In genomic region chr12:57904848-57905811, GRCh38 we compare ENCODE assay signal across 1 cellular context.
TF ChIP-seq lines count a peak whose summit lies in the region.

No MANE protein-coding gene starts in this region.

TF ChIP-seq in GM12878, 131 proteins besides CTCF, POLR2A, EP300 and RAD21 (continued from another document and continues in another):
- TF ChIP-seq E4F1 (IDR thresholded peaks at IDR 0.05; ENCODE audit: borderline replicate concordance, partially characterized antibody) (no peak), ZSCAN29 (IDR thresholded peaks at IDR 0.05) (0 out of 2 replicates have a peak, but pooled peaks have one; percentile 46), ZNF592 (IDR thresholded peaks at IDR 0.05) (peak; percentile 93), CBX3 (IDR thresholded peaks at IDR 0.05; ENCODE audit: borderline replicate concordance, low read depth) (no peak), SMAD5 (IDR thresholded peaks at IDR 0.05; ENCODE audit: low read depth) (no peak), IKZF1 (conservative IDR thresholded peaks at IDR 0.05) (peak; percentile 62), ZNF217 (IDR thresholded peaks at IDR 0.05) (no peak), RCOR1 (conservative IDR thresholded peaks at IDR 0.05; ENCODE audit: low read depth, low read length) (no peak), TAF1 (IDR thresholded peaks at IDR 0.05; ENCODE audit: borderline replicate concordance, low read depth, low read length) (no peak), FOXM1 (IDR thresholded peaks at IDR 0.05; ENCODE audit: low read depth, low read length) (peak; percentile 91), POLR2AphosphoS5 (IDR thresholded peaks at IDR 0.05; ENCODE audit: low read length) (no peak), MAX (IDR thresholded peaks at IDR 0.05; ENCODE audit: low read depth, low read length) (peak; percentile 48; the same call in 1 of the 2 replicates), ZNF274 (IDR thresholded peaks at IDR 0.05; ENCODE audit: insufficient read depth, insufficient read length) (no peak), KAT2A (conservative IDR thresholded peaks at IDR 0.05; ENCODE audit: control insufficient read depth, low read depth, low read length) (no peak), ATF7 (IDR thresholded peaks at IDR 0.05; ENCODE audit: low read depth) (0 out of 2 replicates have a peak, but pooled peaks have one; percentile 12), CREM (IDR thresholded peaks at IDR 0.05; ENCODE audit: low read depth) (peak; percentile 30; the same call in 1 of the 2 replicates), MYB (IDR thresholded peaks at IDR 0.05; ENCODE audit: borderline replicate concordance, low read depth, low read length) (no peak), ZNF24 (IDR thresholded peaks at IDR 0.05) (no peak), ZZZ3 (IDR thresholded peaks at IDR 0.05; ENCODE audit: control insufficient read depth, insufficient read length, low read depth) (no peak), MTA3 (IDR thresholded peaks at IDR 0.05; ENCODE audit: borderline replicate concordance, low read length) (no peak), EED (IDR thresholded peaks at IDR 0.05; ENCODE audit: low read depth) (0 out of 2 replicates have a peak, but pooled peaks have one; percentile 50), CBX5 (IDR thresholded peaks at IDR 0.05; ENCODE audit: low read depth) (0 out of 2 replicates have a peak, but pooled peaks have one; percentile 29), CHD1 (IDR thresholded peaks at IDR 0.05; ENCODE audit: low read depth, low read length) (no peak), BACH1 (IDR thresholded peaks at IDR 0.05; ENCODE audit: borderline replicate concordance) (no peak), NR2C1 (IDR thresholded peaks at IDR 0.05) (no peak)
- TF ChIP-seq, protein P1, sequence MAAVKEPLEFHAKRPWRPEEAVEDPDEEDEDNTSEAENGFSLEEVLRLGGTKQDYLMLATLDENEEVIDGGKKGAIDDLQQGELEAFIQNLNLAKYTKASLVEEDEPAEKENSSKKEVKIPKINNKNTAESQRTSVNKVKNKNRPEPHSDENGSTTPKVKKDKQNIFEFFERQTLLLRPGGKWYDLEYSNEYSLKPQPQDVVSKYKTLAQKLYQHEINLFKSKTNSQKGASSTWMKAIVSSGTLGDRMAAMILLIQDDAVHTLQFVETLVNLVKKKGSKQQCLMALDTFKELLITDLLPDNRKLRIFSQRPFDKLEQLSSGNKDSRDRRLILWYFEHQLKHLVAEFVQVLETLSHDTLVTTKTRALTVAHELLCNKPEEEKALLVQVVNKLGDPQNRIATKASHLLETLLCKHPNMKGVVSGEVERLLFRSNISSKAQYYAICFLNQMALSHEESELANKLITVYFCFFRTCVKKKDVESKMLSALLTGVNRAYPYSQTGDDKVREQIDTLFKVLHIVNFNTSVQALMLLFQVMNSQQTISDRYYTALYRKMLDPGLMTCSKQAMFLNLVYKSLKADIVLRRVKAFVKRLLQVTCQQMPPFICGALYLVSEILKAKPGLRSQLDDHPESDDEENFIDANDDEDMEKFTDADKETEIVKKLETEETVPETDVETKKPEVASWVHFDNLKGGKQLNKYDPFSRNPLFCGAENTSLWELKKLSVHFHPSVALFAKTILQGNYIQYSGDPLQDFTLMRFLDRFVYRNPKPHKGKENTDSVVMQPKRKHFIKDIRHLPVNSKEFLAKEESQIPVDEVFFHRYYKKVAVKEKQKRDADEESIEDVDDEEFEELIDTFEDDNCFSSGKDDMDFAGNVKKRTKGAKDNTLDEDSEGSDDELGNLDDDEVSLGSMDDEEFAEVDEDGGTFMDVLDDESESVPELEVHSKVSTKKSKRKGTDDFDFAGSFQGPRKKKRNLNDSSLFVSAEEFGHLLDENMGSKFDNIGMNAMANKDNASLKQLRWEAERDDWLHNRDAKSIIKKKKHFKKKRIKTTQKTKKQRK (IDR thresholded peaks at IDR 0.05; ENCODE audit: low read depth, low read length), result no peak
- TF ChIP-seq, protein P2, sequence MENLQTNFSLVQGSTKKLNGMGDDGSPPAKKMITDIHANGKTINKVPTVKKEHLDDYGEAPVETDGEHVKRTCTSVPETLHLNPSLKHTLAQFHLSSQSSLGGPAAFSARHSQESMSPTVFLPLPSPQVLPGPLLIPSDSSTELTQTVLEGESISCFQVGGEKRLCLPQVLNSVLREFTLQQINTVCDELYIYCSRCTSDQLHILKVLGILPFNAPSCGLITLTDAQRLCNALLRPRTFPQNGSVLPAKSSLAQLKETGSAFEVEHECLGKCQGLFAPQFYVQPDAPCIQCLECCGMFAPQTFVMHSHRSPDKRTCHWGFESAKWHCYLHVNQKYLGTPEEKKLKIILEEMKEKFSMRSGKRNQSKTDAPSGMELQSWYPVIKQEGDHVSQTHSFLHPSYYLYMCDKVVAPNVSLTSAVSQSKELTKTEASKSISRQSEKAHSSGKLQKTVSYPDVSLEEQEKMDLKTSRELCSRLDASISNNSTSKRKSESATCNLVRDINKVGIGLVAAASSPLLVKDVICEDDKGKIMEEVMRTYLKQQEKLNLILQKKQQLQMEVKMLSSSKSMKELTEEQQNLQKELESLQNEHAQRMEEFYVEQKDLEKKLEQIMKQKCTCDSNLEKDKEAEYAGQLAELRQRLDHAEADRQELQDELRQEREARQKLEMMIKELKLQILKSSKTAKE (IDR thresholded peaks at IDR 0.05; ENCODE audit: low read depth, poor library complexity, severe bottlenecking), result peak; percentile 47
- TF ChIP-seq, protein P3, sequence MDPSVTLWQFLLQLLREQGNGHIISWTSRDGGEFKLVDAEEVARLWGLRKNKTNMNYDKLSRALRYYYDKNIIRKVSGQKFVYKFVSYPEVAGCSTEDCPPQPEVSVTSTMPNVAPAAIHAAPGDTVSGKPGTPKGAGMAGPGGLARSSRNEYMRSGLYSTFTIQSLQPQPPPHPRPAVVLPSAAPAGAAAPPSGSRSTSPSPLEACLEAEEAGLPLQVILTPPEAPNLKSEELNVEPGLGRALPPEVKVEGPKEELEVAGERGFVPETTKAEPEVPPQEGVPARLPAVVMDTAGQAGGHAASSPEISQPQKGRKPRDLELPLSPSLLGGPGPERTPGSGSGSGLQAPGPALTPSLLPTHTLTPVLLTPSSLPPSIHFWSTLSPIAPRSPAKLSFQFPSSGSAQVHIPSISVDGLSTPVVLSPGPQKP (IDR thresholded peaks at IDR 0.05; ENCODE audit: low read depth, low read length), result no peak
- TF ChIP-seq, protein P4, sequence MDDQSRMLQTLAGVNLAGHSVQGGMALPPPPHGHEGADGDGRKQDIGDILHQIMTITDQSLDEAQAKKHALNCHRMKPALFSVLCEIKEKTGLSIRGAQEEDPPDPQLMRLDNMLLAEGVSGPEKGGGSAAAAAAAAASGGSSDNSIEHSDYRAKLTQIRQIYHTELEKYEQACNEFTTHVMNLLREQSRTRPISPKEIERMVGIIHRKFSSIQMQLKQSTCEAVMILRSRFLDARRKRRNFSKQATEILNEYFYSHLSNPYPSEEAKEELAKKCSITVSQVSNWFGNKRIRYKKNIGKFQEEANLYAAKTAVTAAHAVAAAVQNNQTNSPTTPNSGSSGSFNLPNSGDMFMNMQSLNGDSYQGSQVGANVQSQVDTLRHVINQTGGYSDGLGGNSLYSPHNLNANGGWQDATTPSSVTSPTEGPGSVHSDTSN (IDR thresholded peaks at IDR 0.05; ENCODE audit: insufficient replicate concordance, low read depth, low read length), result no peak
- TF ChIP-seq, protein P5, sequence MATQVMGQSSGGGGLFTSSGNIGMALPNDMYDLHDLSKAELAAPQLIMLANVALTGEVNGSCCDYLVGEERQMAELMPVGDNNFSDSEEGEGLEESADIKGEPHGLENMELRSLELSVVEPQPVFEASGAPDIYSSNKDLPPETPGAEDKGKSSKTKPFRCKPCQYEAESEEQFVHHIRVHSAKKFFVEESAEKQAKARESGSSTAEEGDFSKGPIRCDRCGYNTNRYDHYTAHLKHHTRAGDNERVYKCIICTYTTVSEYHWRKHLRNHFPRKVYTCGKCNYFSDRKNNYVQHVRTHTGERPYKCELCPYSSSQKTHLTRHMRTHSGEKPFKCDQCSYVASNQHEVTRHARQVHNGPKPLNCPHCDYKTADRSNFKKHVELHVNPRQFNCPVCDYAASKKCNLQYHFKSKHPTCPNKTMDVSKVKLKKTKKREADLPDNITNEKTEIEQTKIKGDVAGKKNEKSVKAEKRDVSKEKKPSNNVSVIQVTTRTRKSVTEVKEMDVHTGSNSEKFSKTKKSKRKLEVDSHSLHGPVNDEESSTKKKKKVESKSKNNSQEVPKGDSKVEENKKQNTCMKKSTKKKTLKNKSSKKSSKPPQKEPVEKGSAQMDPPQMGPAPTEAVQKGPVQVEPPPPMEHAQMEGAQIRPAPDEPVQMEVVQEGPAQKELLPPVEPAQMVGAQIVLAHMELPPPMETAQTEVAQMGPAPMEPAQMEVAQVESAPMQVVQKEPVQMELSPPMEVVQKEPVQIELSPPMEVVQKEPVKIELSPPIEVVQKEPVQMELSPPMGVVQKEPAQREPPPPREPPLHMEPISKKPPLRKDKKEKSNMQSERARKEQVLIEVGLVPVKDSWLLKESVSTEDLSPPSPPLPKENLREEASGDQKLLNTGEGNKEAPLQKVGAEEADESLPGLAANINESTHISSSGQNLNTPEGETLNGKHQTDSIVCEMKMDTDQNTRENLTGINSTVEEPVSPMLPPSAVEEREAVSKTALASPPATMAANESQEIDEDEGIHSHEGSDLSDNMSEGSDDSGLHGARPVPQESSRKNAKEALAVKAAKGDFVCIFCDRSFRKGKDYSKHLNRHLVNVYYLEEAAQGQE (IDR thresholded peaks at IDR 0.05; ENCODE audit: low read depth, low read length), result no peak
- TF ChIP-seq, protein P6, sequence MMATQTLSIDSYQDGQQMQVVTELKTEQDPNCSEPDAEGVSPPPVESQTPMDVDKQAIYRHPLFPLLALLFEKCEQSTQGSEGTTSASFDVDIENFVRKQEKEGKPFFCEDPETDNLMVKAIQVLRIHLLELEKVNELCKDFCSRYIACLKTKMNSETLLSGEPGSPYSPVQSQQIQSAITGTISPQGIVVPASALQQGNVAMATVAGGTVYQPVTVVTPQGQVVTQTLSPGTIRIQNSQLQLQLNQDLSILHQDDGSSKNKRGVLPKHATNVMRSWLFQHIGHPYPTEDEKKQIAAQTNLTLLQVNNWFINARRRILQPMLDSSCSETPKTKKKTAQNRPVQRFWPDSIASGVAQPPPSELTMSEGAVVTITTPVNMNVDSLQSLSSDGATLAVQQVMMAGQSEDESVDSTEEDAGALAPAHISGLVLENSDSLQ (IDR thresholded peaks at IDR 0.05), result no peak
- TF ChIP-seq, protein P7, sequence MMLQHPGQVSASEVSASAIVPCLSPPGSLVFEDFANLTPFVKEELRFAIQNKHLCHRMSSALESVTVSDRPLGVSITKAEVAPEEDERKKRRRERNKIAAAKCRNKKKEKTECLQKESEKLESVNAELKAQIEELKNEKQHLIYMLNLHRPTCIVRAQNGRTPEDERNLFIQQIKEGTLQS (IDR thresholded peaks at IDR 0.05; ENCODE audit: borderline replicate concordance, extremely low read depth, low read depth, low read length), result peak; percentile 89; the same call in 1 of the 2 replicates
